In genomic region chr4:164874791-164875190, GRCh38 we compare ENCODE assay signal across 1 cellular context.
TF ChIP-seq lines count a peak whose summit lies in the region.

No MANE protein-coding gene starts in this region.

TF ChIP-seq in H1, 55 proteins besides CTCF, POLR2A, EP300 and RAD21 (continued from another document):
- no peak for TF ChIP-seq RFX5 (IDR thresholded peaks at IDR 0.05; ENCODE audit: borderline replicate concordance, low read depth, low read length)
